Comparison of ENCODE assay signal across 22 cellular contexts in the genomic region with DNA sequence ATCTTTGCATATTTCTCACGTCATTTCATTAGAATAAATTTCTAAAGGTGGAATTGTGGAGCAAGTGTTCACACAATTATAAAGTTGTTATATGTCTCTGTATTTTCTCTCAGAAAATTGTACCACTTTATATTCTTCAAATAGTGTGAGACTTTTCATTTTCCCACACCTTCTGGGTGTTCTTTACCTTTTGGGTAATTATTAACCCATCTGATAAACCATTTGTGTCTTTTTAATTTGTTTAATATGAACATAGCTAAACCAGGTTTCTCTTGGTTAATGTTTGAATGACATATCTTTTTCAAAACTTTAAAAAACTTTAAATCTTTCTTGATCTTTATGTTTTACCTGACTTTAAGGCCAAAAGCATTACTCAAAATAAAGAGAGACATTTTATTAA. TPM values are rescaled to one million over a fixed set of nuclear protein-coding genes. Genes with fewer than 3 reads are reported as not detected.
DNase-seq lines count a peak whose midpoint lies in the region; ATAC-seq, FAIRE-seq and TF ChIP-seq lines count a peak whose summit lies in the region.
"Had no signal": no experiment of that assay in that cellular context is flagged by ENCODE, and none has a peak within 500 bp of the region (broad histone marks: within the 10 kb centered on the region; RNA-seq: fewer than 3 reads in every experiment).

No MANE protein-coding gene starts in this region.

- H3K9me3 ChIP-seq in pancreas = no peaks in the 10 kb centered on the region
- H3K9me3 ChIP-seq: Caco-2 had no signal

- ATAC-seq in pancreas (peak in 3 of 4 donors; percentile 63 to 83 (median 78)), GM18858 (IDR thresholded peaks at IDR 0.05; ENCODE audit: unreplicated experiment) (no peak), HG02840 (IDR thresholded peaks at IDR 0.05; ENCODE audit: low FRiP score, unreplicated experiment) (no peak), HG03571 (IDR thresholded peaks at IDR 0.05; ENCODE audit: unreplicated experiment) (no peak)
- ATAC-seq: GM12878, K562 had no signal

- no peak overlapping the region for H3K4me3 ChIP-seq in pancreas
- H3K4me3 ChIP-seq: GM12878, K562 had no signal

- H3K36me3 ChIP-seq in pancreas = no peaks in the 10 kb centered on the region

- peak; percentile 69 for FAIRE-seq in RCC 7860 (lab: Jason Lieb, UNC)
- FAIRE-seq in islet of Langerhans (lab: Jason Lieb, UNC) = peak; percentile 58
- FAIRE-seq in pancreas (lab: Jason Lieb, UNC) = peak; percentile 59
- FAIRE-seq: D721Med, GM12878, GM19239, H1, HTR-8/SVneo, K562 had no signal

- peaks cover 0 to 20% (median 13%) of the 10 kb centered on the region in 3 donors for H3K4me1 ChIP-seq in pancreas

- intact Hi-C loops in pancreas (cut with DNase I) = no loop called here

- H3K27ac ChIP-seq in 22Rv1 (0 out of 2 replicates have a peak overlapping the region, but pooled peaks have one; percentile 2), pancreas (peak overlapping the region in 1 of 4 donors; percentile 10)
- H3K27ac ChIP-seq: C4-2B had no signal

- 41 to 48% methylated on average over 1 of the region's 1 CpG for WGBS in pancreas, 2 donors

- no peak for TF ChIP-seq CTCF in 22Rv1 (IDR thresholded peaks at IDR 0.05)
- no peak for TF ChIP-seq CTCF in pancreas (IDR thresholded peaks at IDR 0.05)

- DNase-seq in RCC 7860 (ENCODE audit: low spot score) (no peak), pancreas (no peak)
- DNase-seq in stimulated activated naive CD4-positive, alpha-beta T cell treated with Interleukin-2 at 50 U/mL for 16 hours (lab: John Stamatoyannopoulos, UW) = no peak
- DNase-seq: ACHN; AML-193; Caco-2; CD4-positive, alpha-beta T cell; DMS79 treated with DMSO at 0.1 percent for 48 hours; H9; IMR-90 had no signal

- H3K27me3 ChIP-seq in pancreas = no peaks in the 10 kb centered on the region

RNA-seq across cellular contexts. Expression of a gene that starts 40.5 kb away (rescaled TPM):
- total RNA-seq in pancreas = 1 to 10 TPM; 2.8 to 9.9 (median 6.0) TPM
- polyA plus RNA-seq in pancreas = 10 to 100 TPM in 1 of 2 donors, 1 to 10 TPM in 1; 3.5 to 12.3 TPM

RNA-seq across cellular contexts. Expression of a gene that starts 40.7 kb away (rescaled TPM):
- 1 to 10 TPM in 3 of 6 donors, under 1 TPM in 3; 0.23 to 1.5 (median 1.0) TPM for total RNA-seq in pancreas
- polyA plus RNA-seq in pancreas = 1 to 10 TPM in 1 of 2 donors, under 1 TPM in 1; 0.19 to 1.0 TPM

Comparison
In these comparisons a context has a peak if more than half of its experiments do, and no peak if none do; other contexts are left out.
1. ATAC-seq: peak in pancreas (3 of 4); none in GM18858 (single experiment), HG02840 (single experiment) and HG03571 (single experiment).